Comparison of ENCODE assay signal across 13 cellular contexts in genomic region chr10:4450981-4451501, GRCh38.
A peak's percentile ranks its signal among the peaks of the same experiment; 100 is the strongest.
DNase-seq lines count a peak whose midpoint lies in the region; ATAC-seq and TF ChIP-seq lines count a peak whose summit lies in the region.
"Had no signal": no experiment of that assay in that cellular context is flagged by ENCODE, and none has a peak within 500 bp of the region (broad histone marks: within the 10 kb centered on the region; RNA-seq: fewer than 3 reads in every experiment).

No MANE protein-coding gene starts in this region.

- TF ChIP-seq CTCF in AG09319 (IDR thresholded peaks at IDR 0.05; ENCODE audit: low read depth, low read length), result no peak
- no peak for TF ChIP-seq CTCF in IMR-90 (conservative IDR thresholded peaks at IDR 0.05; ENCODE audit: low read depth, low read length)
- TF ChIP-seq CTCF in gastrocnemius medialis (IDR thresholded peaks at IDR 0.05 in 4 of 5, conservative IDR thresholded peaks at IDR 0.05 in 1 of 5), result no peak

- peak overlapping the region; percentile 48; the same call in 1 of the 2 replicates for H3K4me2 ChIP-seq in IMR-90 (ENCODE audit: low read depth, low read length)

- CTCF ChIA-PET in IMR-90 (lab: Yijun Ruan, JAX), result no interaction called here

- in situ Hi-C loops in IMR-90 (cut with MboI; ENCODE audit: low sequenced_read_pairs), result no loop called here
- in situ Hi-C loops in gastrocnemius medialis (cut with MboI; ENCODE audit: low sequenced_read_pairs in 4 of 4), result loop anchor here in 1 of 4 donors (25.0 kb wide), 1 partner anchor 111 kb away; no protein-coding TSS in a partner anchor

- H3K4me1 ChIP-seq in IMR-90 (ENCODE audit: control insufficient read depth, insufficient read depth, low read length) (no peaks in the 10 kb centered on the region; the same call in 1 of the 2 replicates), gastrocnemius medialis (no peaks in the 10 kb centered on the region)

- H2BK5ac ChIP-seq in IMR-90 (ENCODE audit: low read depth, low read length, poor library complexity, severe bottlenecking), result no peak overlapping the region

- H3K9me3 Mint-ChIP-seq in immature natural killer cell, result no peaks in the 10 kb centered on the region
- H3K9me3 Mint-ChIP-seq: nephron had no signal

- H4K91ac ChIP-seq in IMR-90 (ENCODE audit: insufficient read depth, low read depth, low read length), result no peak overlapping the region

- dilution Hi-C loops in IMR-90 (cut with HindIII; ENCODE audit: low sequenced_read_pairs, unreplicated experiment), result no loop called here

- H4K5ac ChIP-seq in IMR-90 (ENCODE audit: low read depth, low read length), result no peak overlapping the region

- no peaks in the 10 kb centered on the region for H3K4me1 Mint-ChIP-seq in immature natural killer cell

- H4K8ac ChIP-seq in IMR-90 (ENCODE audit: low read depth in 2 of 2, low read length in 2 of 2), result no peak overlapping the region

- TF ChIP-seq POLR2A in IMR-90 (IDR thresholded peaks at IDR 0.05; ENCODE audit: low read depth, low read length) (no peak), gastrocnemius medialis (IDR thresholded peaks at IDR 0.05) (no peak)

- WGBS in IMR-90 (ENCODE audit: extremely low coverage in 2 of 2, insufficient read length in 1 of 2), 2 experiments, result 28% methylated on average over 5 of the region's 9 CpGs; no CpG with 5 or more reads in 1 of the 2 experiments

- no peak overlapping the region for H3K23ac ChIP-seq in IMR-90 (ENCODE audit: low read depth, low read length)

- POLR2A ChIA-PET in IMR-90 (lab: Charles Lee; ENCODE audit: unreplicated experiment), result no interaction called here

- no peak overlapping the region for H3K18ac ChIP-seq in IMR-90 (ENCODE audit: low read depth, low read length)

- intact Hi-C loops in IMR-90 (cut with micrococcal nuclease), result no loop called here
- intact Hi-C loops in gastrocnemius medialis (cut with DNase I; ENCODE audit: low total_unique reads), result no loop called here

- H3K27ac Mint-ChIP-seq in immature natural killer cell, result no peak overlapping the region
- H3K27ac Mint-ChIP-seq: nephron, T-cell had no signal

- no peak overlapping the region for H3K14ac ChIP-seq in IMR-90 (replicated peaks; ENCODE audit: low read depth, low read length)

- peak overlapping the region; percentile 26 for H2BK120ac ChIP-seq in IMR-90 (ENCODE audit: low read depth, low read length)

- no peak overlapping the region for H2AFZ ChIP-seq in IMR-90 (replicated peaks; ENCODE audit: low read length, poor library complexity)

- no peak overlapping the region for H3K27ac ChIP-seq in IMR-90 (ENCODE audit: insufficient read depth, low read length)
- H3K27ac ChIP-seq in gastrocnemius medialis, result no peak overlapping the region

- 0 out of 2 replicates have a peak overlapping the region, but pooled peaks have one; percentile 15 for H2BK20ac ChIP-seq in IMR-90 (ENCODE audit: low read depth, low read length)

- peak; percentile 89 for ATAC-seq in IMR-90 (ENCODE audit: low read depth)
- no peak for ATAC-seq in HG02973 (IDR thresholded peaks at IDR 0.05; ENCODE audit: unreplicated experiment)
- no peak for ATAC-seq in gastrocnemius medialis
- ATAC-seq: T-cell had no signal

- no peaks in the 10 kb centered on the region for H3K36me3 ChIP-seq in IMR-90 (ENCODE audit: control insufficient read depth, insufficient read depth, low read length)
- no peaks in the 10 kb centered on the region for H3K36me3 ChIP-seq in gastrocnemius medialis

- H3K79me1 ChIP-seq in IMR-90 (ENCODE audit: low read depth in 1 of 2, low read length in 2 of 2), result no peaks in the 10 kb centered on the region

- peak overlapping the region; percentile 82; the same call in 1 of the 2 replicates for H2AK5ac ChIP-seq in IMR-90 (ENCODE audit: low read depth, low read length)

- H3K56ac ChIP-seq in IMR-90 (ENCODE audit: extremely low read depth, insufficient read depth, low read length), result no peak overlapping the region

- H3K4ac ChIP-seq in IMR-90 (ENCODE audit: low read depth, low read length), result no peak overlapping the region

- H4K20me1 ChIP-seq in IMR-90 (ENCODE audit: insufficient read depth, low read length), result no peaks in the 10 kb centered on the region

- H2AK9ac ChIP-seq in IMR-90 (replicated peaks; ENCODE audit: low read depth, low read length, poor library complexity), result no peak overlapping the region

- no TSS peak for BruUV-seq in IMR-90 (replicated peaks; lab: Mats Ljungman, UMichigan)

- no peak overlapping the region for H3K9ac ChIP-seq in IMR-90 (ENCODE audit: low read depth, low read length)

- H3K9me1 ChIP-seq in IMR-90 (ENCODE audit: insufficient read depth, low read length), result no peaks in the 10 kb centered on the region

- H3K27me3 ChIP-seq in IMR-90 (ENCODE audit: control insufficient read depth, insufficient read depth, low read length), result no peaks in the 10 kb centered on the region
- H3K27me3 ChIP-seq in gastrocnemius medialis, result no peaks in the 10 kb centered on the region

- H3K4me3 ChIP-seq in IMR-90 (ENCODE audit: insufficient read depth, low read depth, low read length) (no peak overlapping the region), gastrocnemius medialis (no peak overlapping the region)

- H3K27me3 Mint-ChIP-seq in immature natural killer cell (ENCODE audit: low read depth in 3 of 3), result peaks cover 2 to 7% (median 3%) of the 10 kb centered on the region in 3 donors

- TF ChIP-seq RAD21 in IMR-90 (IDR thresholded peaks at IDR 0.05; ENCODE audit: low read length), result no peak

- H3K9me3 ChIP-seq in IMR-90 (ENCODE audit: control insufficient read depth, insufficient read depth, low read length) (no peaks in the 10 kb centered on the region), gastrocnemius medialis (no peaks in the 10 kb centered on the region)

- peak overlapping the region; percentile 61; the same call in 1 of the 3 replicates for H2BK15ac ChIP-seq in IMR-90 (ENCODE audit: low read depth, low read length)

- DNase-seq in AG09319 (ENCODE audit: extremely low read depth, low read depth) (peak; percentile 70), IMR-90 (peak; percentile 90), amniotic stem cell (lab: John Stamatoyannopoulos, UW) (peak; percentile 11), kidney tubule cell (ENCODE audit: low spot score) (peak; percentile 1), gastrocnemius medialis (no peak), immature natural killer cell (no peak), NCI-H1092 treated with DMSO at 0.1 percent for 48 hours (lab: John Stamatoyannopoulos, UW) (no peak)
- DNase-seq: DMS53, erythroblast, NCI-H2107, T-cell had no signal

- H3K36me3 Mint-ChIP-seq in immature natural killer cell, result no peaks in the 10 kb centered on the region
- H3K36me3 Mint-ChIP-seq: T-cell had no signal

- H3K4me3 Mint-ChIP-seq in immature natural killer cell, result no peak overlapping the region
- H3K4me3 Mint-ChIP-seq: nephron, T-cell had no signal

TF ChIP-seq in IMR-90, 13 proteins besides CTCF, POLR2A, EP300 and RAD21:
- TF ChIP-seq FOS (IDR thresholded peaks at IDR 0.05; ENCODE audit: low read depth, low read length), result peak; percentile 69
- TF ChIP-seq CEBPB (IDR thresholded peaks at IDR 0.05; ENCODE audit: low read depth, low read length), result peak; percentile 80
- peak; percentile 33; the same call in 1 of the 2 replicates for TF ChIP-seq MAFK (IDR thresholded peaks at IDR 0.05; ENCODE audit: low read depth, low read length)
- TF ChIP-seq BHLHE40 (IDR thresholded peaks at IDR 0.05; ENCODE audit: low read depth, low read length), result peak; percentile 72
- no peak for TF ChIP-seq USF2 (IDR thresholded peaks at IDR 0.05; ENCODE audit: low read depth, low read length)

Comparison
In these comparisons a context has a peak if more than half of its experiments do, and no peak if none do; other contexts are left out.
1. DNase-seq: peak in AG09319 (single experiment), IMR-90 (single experiment), amniotic stem cell (single experiment) and kidney tubule cell (single experiment); none in gastrocnemius medialis (0 of 2), immature natural killer cell (0 of 3) and NCI-H1092 treated with DMSO at 0.1 percent for 48 hours (single experiment).